ENCODE assay signal across 1 cellular context in the genomic region with DNA sequence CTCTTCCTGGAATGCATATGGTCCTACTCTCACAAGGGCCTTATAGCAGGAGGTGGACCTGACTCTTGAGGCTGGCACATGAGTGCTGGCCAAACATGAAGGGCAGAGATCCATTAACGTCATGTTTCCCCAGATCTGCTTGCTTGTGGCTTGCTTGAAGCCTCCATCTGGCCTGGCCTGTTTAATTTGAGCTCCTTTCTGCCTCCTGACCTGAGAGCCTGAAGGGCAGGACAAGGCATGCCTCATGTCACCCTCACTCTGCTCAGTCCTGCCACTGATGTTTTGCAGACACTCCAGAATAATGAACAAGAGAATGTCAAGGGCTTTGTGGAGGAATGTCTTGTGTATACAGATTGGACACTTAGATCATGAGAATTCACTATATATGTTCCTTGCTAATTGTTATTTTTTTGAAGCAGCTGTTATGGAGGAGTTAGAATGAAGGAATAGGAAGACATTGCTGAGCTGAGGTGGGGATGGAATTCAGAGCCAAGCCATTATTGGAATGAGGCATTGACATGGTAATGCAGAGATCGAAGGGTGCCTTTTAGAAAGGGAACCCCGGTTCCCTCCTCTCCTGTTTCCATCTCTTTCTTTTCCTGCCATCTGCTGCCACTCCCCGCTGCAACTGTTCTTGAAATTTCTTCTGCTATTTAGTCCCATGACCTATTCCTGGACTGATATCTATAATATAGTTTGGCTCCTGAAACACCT.
TF ChIP-seq lines count a peak whose summit lies in the region.

No MANE protein-coding gene starts in this region.

TF ChIP-seq in GM23338, 12 proteins besides CTCF, POLR2A, EP300 and RAD21 (continued from another document):
- TF ChIP-seq, protein P1, sequence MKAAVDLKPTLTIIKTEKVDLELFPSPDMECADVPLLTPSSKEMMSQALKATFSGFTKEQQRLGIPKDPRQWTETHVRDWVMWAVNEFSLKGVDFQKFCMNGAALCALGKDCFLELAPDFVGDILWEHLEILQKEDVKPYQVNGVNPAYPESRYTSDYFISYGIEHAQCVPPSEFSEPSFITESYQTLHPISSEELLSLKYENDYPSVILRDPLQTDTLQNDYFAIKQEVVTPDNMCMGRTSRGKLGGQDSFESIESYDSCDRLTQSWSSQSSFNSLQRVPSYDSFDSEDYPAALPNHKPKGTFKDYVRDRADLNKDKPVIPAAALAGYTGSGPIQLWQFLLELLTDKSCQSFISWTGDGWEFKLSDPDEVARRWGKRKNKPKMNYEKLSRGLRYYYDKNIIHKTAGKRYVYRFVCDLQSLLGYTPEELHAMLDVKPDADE (IDR thresholded peaks at IDR 0.05), result no peak
- TF ChIP-seq NANOG (IDR thresholded peaks at IDR 0.05; ENCODE audit: borderline replicate concordance) (no peak), STAT1 (IDR thresholded peaks at IDR 0.05; ENCODE audit: unreplicated experiment) (no peak), JUNB (IDR thresholded peaks at IDR 0.05; ENCODE audit: unreplicated experiment) (no peak)
